In genomic region chr16:71461686-71462648, GRCh38 we compare ENCODE assay signal across 1 cellular context.
TF ChIP-seq lines count a peak whose summit lies in the region.

TSS of gene ZNF23 (minus strand) at chr16:71462247. CDS start at chr16:71456796, 5,451 bp downstream.

TF ChIP-seq in HepG2, 621 proteins besides CTCF, POLR2A, EP300 and RAD21 (continued from another document and continues in another):
- TF ChIP-seq MLXIP (CRISPR knock-in tag; IDR thresholded peaks at IDR 0.05; ENCODE audit: borderline replicate concordance), result no peak
- TF ChIP-seq KDM5B (CRISPR knock-in tag; IDR thresholded peaks at IDR 0.05; ENCODE audit: borderline replicate concordance), result peak; percentile 98
- peak; percentile 67 for TF ChIP-seq ZNF256 (CRISPR knock-in tag; conservative IDR thresholded peaks at IDR 0.05)
- TF ChIP-seq ZNF761 (CRISPR knock-in tag; conservative IDR thresholded peaks at IDR 0.05), result peak; percentile 80; the same call in 1 of the 2 replicates
- TF ChIP-seq ZBTB20 (CRISPR knock-in tag; IDR thresholded peaks at IDR 0.05; ENCODE audit: borderline replicate concordance, low read depth), result peak; percentile 71
- no peak for TF ChIP-seq ZNF672 (CRISPR knock-in tag; IDR thresholded peaks at IDR 0.05)
- peak; percentile 100 for TF ChIP-seq U2AF1 (optimal IDR thresholded peaks at IDR 0.05; ENCODE audit: low read depth, low read length)
- TF ChIP-seq AHR (CRISPR knock-in tag; IDR thresholded peaks at IDR 0.05), result peak; percentile 99
- TF ChIP-seq KLF12 (CRISPR knock-in tag; IDR thresholded peaks at IDR 0.05; ENCODE audit: borderline replicate concordance), result peak; percentile 94; the same call in 1 of the 2 replicates
- TF ChIP-seq RBAK (CRISPR knock-in tag; IDR thresholded peaks at IDR 0.05), result no peak; the same call in 1 of the 2 replicates
- peak; percentile 99 for TF ChIP-seq YEATS4 (CRISPR knock-in tag; IDR thresholded peaks at IDR 0.05; ENCODE audit: borderline replicate concordance)
- peak; percentile 36 for TF ChIP-seq ZEB1 (IDR thresholded peaks at IDR 0.05; ENCODE audit: insufficient replicate concordance, low read depth)
- TF ChIP-seq ZNF446 (CRISPR knock-in tag; IDR thresholded peaks at IDR 0.05), result no peak
- peak; percentile 92 for TF ChIP-seq RFXAP (CRISPR knock-in tag; IDR thresholded peaks at IDR 0.05; ENCODE audit: borderline replicate concordance)
- TF ChIP-seq HNF4A (CRISPR knock-in tag; IDR thresholded peaks at IDR 0.05), result peak; percentile 76
- TF ChIP-seq GABPB1 (CRISPR knock-in tag; IDR thresholded peaks at IDR 0.05), result peak; percentile 100
- no peak for TF ChIP-seq JUNB (CRISPR knock-in tag; IDR thresholded peaks at IDR 0.05; ENCODE audit: borderline replicate concordance)
- TF ChIP-seq, protein P1, sequence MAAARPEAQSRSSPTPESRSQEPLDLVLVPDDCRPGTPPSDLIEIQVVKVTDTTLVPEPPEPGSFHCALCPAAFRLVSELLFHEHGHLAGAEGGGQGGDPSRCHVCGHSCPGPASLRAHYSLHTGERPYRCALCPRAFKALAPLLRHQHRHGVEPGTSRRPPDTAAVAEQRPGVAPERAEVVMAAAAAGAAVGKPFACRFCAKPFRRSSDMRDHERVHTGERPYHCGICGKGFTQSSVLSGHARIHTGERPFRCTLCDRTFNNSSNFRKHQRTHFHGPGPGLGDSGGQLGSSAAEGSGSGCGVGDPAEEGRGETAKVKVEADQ (CRISPR knock-in tag; IDR thresholded peaks at IDR 0.05; ENCODE audit: borderline replicate concordance), result peak; percentile 97
- TF ChIP-seq ZNF776 (CRISPR knock-in tag; IDR thresholded peaks at IDR 0.05), result peak; percentile 87; the same call in 1 of the 2 replicates
- TF ChIP-seq CREM (IDR thresholded peaks at IDR 0.05), result peak; percentile 98
- peak; percentile 93 for TF ChIP-seq CREM (CRISPR knock-in tag; IDR thresholded peaks at IDR 0.05)
- TF ChIP-seq, protein P2, sequence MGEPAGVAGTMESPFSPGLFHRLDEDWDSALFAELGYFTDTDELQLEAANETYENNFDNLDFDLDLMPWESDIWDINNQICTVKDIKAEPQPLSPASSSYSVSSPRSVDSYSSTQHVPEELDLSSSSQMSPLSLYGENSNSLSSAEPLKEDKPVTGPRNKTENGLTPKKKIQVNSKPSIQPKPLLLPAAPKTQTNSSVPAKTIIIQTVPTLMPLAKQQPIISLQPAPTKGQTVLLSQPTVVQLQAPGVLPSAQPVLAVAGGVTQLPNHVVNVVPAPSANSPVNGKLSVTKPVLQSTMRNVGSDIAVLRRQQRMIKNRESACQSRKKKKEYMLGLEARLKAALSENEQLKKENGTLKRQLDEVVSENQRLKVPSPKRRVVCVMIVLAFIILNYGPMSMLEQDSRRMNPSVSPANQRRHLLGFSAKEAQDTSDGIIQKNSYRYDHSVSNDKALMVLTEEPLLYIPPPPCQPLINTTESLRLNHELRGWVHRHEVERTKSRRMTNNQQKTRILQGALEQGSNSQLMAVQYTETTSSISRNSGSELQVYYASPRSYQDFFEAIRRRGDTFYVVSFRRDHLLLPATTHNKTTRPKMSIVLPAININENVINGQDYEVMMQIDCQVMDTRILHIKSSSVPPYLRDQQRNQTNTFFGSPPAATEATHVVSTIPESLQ (CRISPR knock-in tag; conservative IDR thresholded peaks at IDR 0.05), result no peak; the same call in 1 of the 2 replicates
- peak; percentile 86 for TF ChIP-seq ETV5 (CRISPR knock-in tag; IDR thresholded peaks at IDR 0.05; ENCODE audit: borderline replicate concordance)
- no peak for TF ChIP-seq ISX (CRISPR knock-in tag; conservative IDR thresholded peaks at IDR 0.05)
- no peak for TF ChIP-seq HNF4G (IDR thresholded peaks at IDR 0.05; ENCODE audit: borderline replicate concordance, low read depth, low read length)
- peak; percentile 90; the same call in 1 of the 2 replicates for TF ChIP-seq HNF4G (CRISPR knock-in tag; IDR thresholded peaks at IDR 0.05; ENCODE audit: borderline replicate concordance, low read depth)
- peak; percentile 42; the same call in 1 of the 2 replicates for TF ChIP-seq ZNF343 (CRISPR knock-in tag; IDR thresholded peaks at IDR 0.05)
- TF ChIP-seq ZNF768 (CRISPR knock-in tag; IDR thresholded peaks at IDR 0.05), result peak; percentile 87
- TF ChIP-seq ZNF30 (CRISPR knock-in tag; IDR thresholded peaks at IDR 0.05), result no peak
- TF ChIP-seq ZFP36 (IDR thresholded peaks at IDR 0.05; ENCODE audit: borderline replicate concordance, low read depth, low read length, partially characterized antibody), result no peak
- TF ChIP-seq ZNF432 (CRISPR knock-in tag; IDR thresholded peaks at IDR 0.05; ENCODE audit: borderline replicate concordance), result no peak
- no peak for TF ChIP-seq SMC3 (IDR thresholded peaks at IDR 0.05; ENCODE audit: low read length)
- TF ChIP-seq ERF (CRISPR knock-in tag; IDR thresholded peaks at IDR 0.05), result peak; percentile 98
- TF ChIP-seq RCOR2 (CRISPR knock-in tag; IDR thresholded peaks at IDR 0.05), result peak; percentile 30; the same call in 1 of the 2 replicates
- TF ChIP-seq MIER3 (CRISPR knock-in tag; IDR thresholded peaks at IDR 0.05; ENCODE audit: borderline replicate concordance), result peak; percentile 95; the same call in 1 of the 2 replicates
- TF ChIP-seq KLF13 (CRISPR knock-in tag; IDR thresholded peaks at IDR 0.05), result peak; percentile 96
- TF ChIP-seq MEIS1 (CRISPR knock-in tag; IDR thresholded peaks at IDR 0.05; ENCODE audit: borderline replicate concordance), result peak; percentile 69; the same call in 1 of the 2 replicates
- TF ChIP-seq MBD4 (IDR thresholded peaks at IDR 0.05; ENCODE audit: borderline replicate concordance, low read length), result no peak
- TF ChIP-seq SNAPC2 (CRISPR knock-in tag; IDR thresholded peaks at IDR 0.05), result peak; percentile 52
- 0 out of 2 replicates have a peak, but pooled peaks have one; percentile 36 for TF ChIP-seq ONECUT2 (CRISPR knock-in tag; IDR thresholded peaks at IDR 0.05)
- TF ChIP-seq, protein P3, sequence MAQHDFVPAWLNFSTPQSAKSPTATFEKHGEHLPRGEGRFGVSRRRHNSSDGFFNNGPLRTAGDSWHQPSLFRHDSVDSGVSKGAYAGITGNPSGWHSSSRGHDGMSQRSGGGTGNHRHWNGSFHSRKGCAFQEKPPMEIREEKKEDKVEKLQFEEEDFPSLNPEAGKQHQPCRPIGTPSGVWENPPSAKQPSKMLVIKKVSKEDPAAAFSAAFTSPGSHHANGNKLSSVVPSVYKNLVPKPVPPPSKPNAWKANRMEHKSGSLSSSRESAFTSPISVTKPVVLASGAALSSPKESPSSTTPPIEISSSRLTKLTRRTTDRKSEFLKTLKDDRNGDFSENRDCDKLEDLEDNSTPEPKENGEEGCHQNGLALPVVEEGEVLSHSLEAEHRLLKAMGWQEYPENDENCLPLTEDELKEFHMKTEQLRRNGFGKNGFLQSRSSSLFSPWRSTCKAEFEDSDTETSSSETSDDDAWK (CRISPR knock-in tag; IDR thresholded peaks at IDR 0.05), result no peak
- TF ChIP-seq NR1H2 (CRISPR knock-in tag; IDR thresholded peaks at IDR 0.05; ENCODE audit: borderline replicate concordance, low read depth), result peak; percentile 83; the same call in 1 of the 2 replicates
- TF ChIP-seq MAZ (IDR thresholded peaks at IDR 0.05; ENCODE audit: borderline replicate concordance, low read depth, low read length), result peak; percentile 71; the same call in 1 of the 2 replicates
- peak; percentile 85 for TF ChIP-seq MAZ (CRISPR knock-in tag; IDR thresholded peaks at IDR 0.05; ENCODE audit: low read depth)
- TF ChIP-seq ZNF251 (CRISPR knock-in tag; IDR thresholded peaks at IDR 0.05), result no peak
- TF ChIP-seq ZNF772 (CRISPR knock-in tag; IDR thresholded peaks at IDR 0.05), result peak; percentile 96
- no peak for TF ChIP-seq ZNF850 (CRISPR knock-in tag; conservative IDR thresholded peaks at IDR 0.05)
- TF ChIP-seq, protein P4, sequence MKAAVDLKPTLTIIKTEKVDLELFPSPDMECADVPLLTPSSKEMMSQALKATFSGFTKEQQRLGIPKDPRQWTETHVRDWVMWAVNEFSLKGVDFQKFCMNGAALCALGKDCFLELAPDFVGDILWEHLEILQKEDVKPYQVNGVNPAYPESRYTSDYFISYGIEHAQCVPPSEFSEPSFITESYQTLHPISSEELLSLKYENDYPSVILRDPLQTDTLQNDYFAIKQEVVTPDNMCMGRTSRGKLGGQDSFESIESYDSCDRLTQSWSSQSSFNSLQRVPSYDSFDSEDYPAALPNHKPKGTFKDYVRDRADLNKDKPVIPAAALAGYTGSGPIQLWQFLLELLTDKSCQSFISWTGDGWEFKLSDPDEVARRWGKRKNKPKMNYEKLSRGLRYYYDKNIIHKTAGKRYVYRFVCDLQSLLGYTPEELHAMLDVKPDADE (CRISPR knock-in tag; IDR thresholded peaks at IDR 0.05), result no peak
- TF ChIP-seq HOXA5 (CRISPR knock-in tag; IDR thresholded peaks at IDR 0.05), result peak; percentile 86
- TF ChIP-seq ZNF569 (CRISPR knock-in tag; IDR thresholded peaks at IDR 0.05; ENCODE audit: borderline replicate concordance), result no peak
- peak; percentile 84; the same call in 1 of the 2 replicates for TF ChIP-seq ZNF136 (CRISPR knock-in tag; IDR thresholded peaks at IDR 0.05; ENCODE audit: low read depth)
- TF ChIP-seq, protein P5, sequence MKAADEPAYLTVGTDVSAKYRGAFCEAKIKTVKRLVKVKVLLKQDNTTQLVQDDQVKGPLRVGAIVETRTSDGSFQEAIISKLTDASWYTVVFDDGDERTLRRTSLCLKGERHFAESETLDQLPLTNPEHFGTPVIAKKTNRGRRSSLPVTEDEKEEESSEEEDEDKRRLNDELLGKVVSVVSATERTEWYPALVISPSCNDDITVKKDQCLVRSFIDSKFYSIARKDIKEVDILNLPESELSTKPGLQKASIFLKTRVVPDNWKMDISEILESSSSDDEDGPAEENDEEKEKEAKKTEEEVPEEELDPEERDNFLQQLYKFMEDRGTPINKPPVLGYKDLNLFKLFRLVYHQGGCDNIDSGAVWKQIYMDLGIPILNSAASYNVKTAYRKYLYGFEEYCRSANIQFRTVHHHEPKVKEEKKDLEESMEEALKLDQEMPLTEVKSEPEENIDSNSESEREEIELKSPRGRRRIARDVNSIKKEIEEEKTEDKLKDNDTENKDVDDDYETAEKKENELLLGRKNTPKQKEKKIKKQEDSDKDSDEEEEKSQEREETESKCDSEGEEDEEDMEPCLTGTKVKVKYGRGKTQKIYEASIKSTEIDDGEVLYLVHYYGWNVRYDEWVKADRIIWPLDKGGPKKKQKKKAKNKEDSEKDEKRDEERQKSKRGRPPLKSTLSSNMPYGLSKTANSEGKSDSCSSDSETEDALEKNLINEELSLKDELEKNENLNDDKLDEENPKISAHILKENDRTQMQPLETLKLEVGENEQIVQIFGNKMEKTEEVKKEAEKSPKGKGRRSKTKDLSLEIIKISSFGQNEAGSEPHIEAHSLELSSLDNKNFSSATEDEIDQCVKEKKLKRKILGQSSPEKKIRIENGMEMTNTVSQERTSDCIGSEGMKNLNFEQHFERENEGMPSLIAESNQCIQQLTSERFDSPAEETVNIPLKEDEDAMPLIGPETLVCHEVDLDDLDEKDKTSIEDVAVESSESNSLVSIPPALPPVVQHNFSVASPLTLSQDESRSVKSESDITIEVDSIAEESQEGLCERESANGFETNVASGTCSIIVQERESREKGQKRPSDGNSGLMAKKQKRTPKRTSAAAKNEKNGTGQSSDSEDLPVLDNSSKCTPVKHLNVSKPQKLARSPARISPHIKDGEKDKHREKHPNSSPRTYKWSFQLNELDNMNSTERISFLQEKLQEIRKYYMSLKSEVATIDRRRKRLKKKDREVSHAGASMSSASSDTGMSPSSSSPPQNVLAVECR (CRISPR knock-in tag; IDR thresholded peaks at IDR 0.05; ENCODE audit: borderline replicate concordance), result peak; percentile 100
- TF ChIP-seq MAF1 (CRISPR knock-in tag; IDR thresholded peaks at IDR 0.05; ENCODE audit: borderline replicate concordance), result peak; percentile 52; the same call in 1 of the 2 replicates
- TF ChIP-seq CREBL2 (CRISPR knock-in tag; IDR thresholded peaks at IDR 0.05; ENCODE audit: borderline replicate concordance), result peak; percentile 85; the same call in 1 of the 2 replicates
- TF ChIP-seq NCOA1 (CRISPR knock-in tag; IDR thresholded peaks at IDR 0.05), result 0 out of 2 replicates have a peak, but pooled peaks have one; percentile 66
- TF ChIP-seq FOXK2 (IDR thresholded peaks at IDR 0.05), result no peak
- no peak for TF ChIP-seq CHD4 (IDR thresholded peaks at IDR 0.05; ENCODE audit: borderline replicate concordance, low read length)
- no peak for TF ChIP-seq ZNF709 (CRISPR knock-in tag; IDR thresholded peaks at IDR 0.05)
- 0 out of 2 replicates have a peak, but pooled peaks have one; percentile 71 for TF ChIP-seq ZNF329 (CRISPR knock-in tag; IDR thresholded peaks at IDR 0.05; ENCODE audit: low read depth)
- TF ChIP-seq MYNN (CRISPR knock-in tag; IDR thresholded peaks at IDR 0.05; ENCODE audit: low read depth), result no peak; the same call in 1 of the 2 replicates
- peak; percentile 99 for TF ChIP-seq HDAC1 (CRISPR knock-in tag; IDR thresholded peaks at IDR 0.05)
- no peak for TF ChIP-seq ZNF841 (CRISPR knock-in tag; IDR thresholded peaks at IDR 0.05; ENCODE audit: borderline replicate concordance)
- peak; percentile 99 for TF ChIP-seq ZNF414 (CRISPR knock-in tag; IDR thresholded peaks at IDR 0.05)
- 0 out of 2 replicates have a peak, but pooled peaks have one; percentile 90 for TF ChIP-seq ZNF570 (CRISPR knock-in tag; IDR thresholded peaks at IDR 0.05; ENCODE audit: borderline replicate concordance)
